ENCODE assay signal across 11 cellular contexts in genomic region chr5:97094579-97095317, GRCh38. TPM values are rescaled to one million over a fixed set of nuclear protein-coding genes. Genes with fewer than 3 reads are reported as not detected.
DNase-seq lines count a peak whose midpoint lies in the region; ATAC-seq, FAIRE-seq and TF ChIP-seq lines count a peak whose summit lies in the region.
"Had no signal": no experiment of that assay in that cellular context is flagged by ENCODE, and none has a peak within 500 bp of the region (broad histone marks: within the 10 kb centered on the region; RNA-seq: fewer than 3 reads in every experiment).

No MANE protein-coding gene starts in this region.

- H3K4me3 ChIP-seq in Loucy (ENCODE audit: low read length, poor library complexity, severe bottlenecking) = no peak overlapping the region
- H3K4me3 ChIP-seq in A673 (ENCODE audit: low read depth, low read length, poor library complexity, severe bottlenecking) = no peak overlapping the region
- H3K4me3 ChIP-seq: ovary had no signal

- no peaks in the 10 kb centered on the region for H3F3A ChIP-seq in Loucy (ENCODE audit: low read depth)

- FAIRE-seq in HTR-8/SVneo (lab: Jason Lieb, UNC) = no peak

- no peaks in the 10 kb centered on the region for H3K36me3 ChIP-seq in Loucy (ENCODE audit: insufficient read depth, low read length)
- no peaks in the 10 kb centered on the region for H3K36me3 ChIP-seq in A673 (ENCODE audit: insufficient read depth, low read length, poor library complexity, severe bottlenecking)
- H3K36me3 ChIP-seq: ovary had no signal

- H3K4me1 ChIP-seq in Loucy (ENCODE audit: insufficient read depth, low read length, poor library complexity, severe bottlenecking) = peaks cover 9% of the 10 kb centered on the region
- H3K4me1 ChIP-seq in A673 (ENCODE audit: insufficient read depth, low read length, poor library complexity, severe bottlenecking) = peaks cover 7% of the 10 kb centered on the region

- H3K27me3 ChIP-seq in Loucy (ENCODE audit: insufficient read depth, low read length, poor library complexity, severe bottlenecking) = no peaks in the 10 kb centered on the region
- no peaks in the 10 kb centered on the region for H3K27me3 ChIP-seq in A673 (replicated peaks; ENCODE audit: insufficient read depth, low read depth, low read length, poor library complexity)
- H3K27me3 ChIP-seq: ovary had no signal

- no peaks in the 10 kb centered on the region for H3K79me2 ChIP-seq in Loucy (ENCODE audit: insufficient read depth, low read length)

- POLR2A ChIA-PET in activated CD4-positive, alpha-beta T cell treated with anti-CD3 and anti-CD28 coated beads, Interleukin-2, amount 10 ng/mL, durations not matched to agents 7 days and 5 days (lab: Charles Lee) = interaction anchor here (0.6 kb wide), 1 partner anchor 15 kb away, joined by 3 read pairs; no protein-coding TSS in a partner anchor
- POLR2A ChIA-PET in A673 (lab: Charles Lee; ENCODE audit: low non-redundant PET) = no interaction called here

- peak; percentile 61 for DNase-seq in activated CD4-positive, alpha-beta T cell treated with anti-CD3 and anti-CD28 coated beads, Interleukin-2, amount 10 ng/mL, durations not matched to agents 7 days and 5 days
- DNase-seq in activated CD4-positive, alpha-beta T cell treated with anti-CD3 and anti-CD28 coated beads for 4 hours = no peak
- peak; percentile 34 for DNase-seq in stimulated activated CD8-positive, alpha-beta memory T cell treated with anti-CD3 and anti-CD28 coated beads, Interleukin-4, amount 100 ng/mL, for 48 hours
- DNase-seq in HTR-8/SVneo (ENCODE audit: insufficient read length, low spot score) (no peak), D341Med (ENCODE audit: low spot score) (no peak), A673 (ENCODE audit: low spot score) (no peak)
- DNase-seq: ACHN, amygdala, ovary had no signal

- H3K36me3 Mint-ChIP-seq in activated CD4-positive, alpha-beta T cell treated with anti-CD3 and anti-CD28 coated beads, Interleukin-2, amount 10 ng/mL, durations not matched to agents 7 days and 5 days (ENCODE audit: low read depth) = peaks cover 4% of the 10 kb centered on the region

- H3K27me3 Mint-ChIP-seq in activated CD4-positive, alpha-beta T cell treated with anti-CD3 and anti-CD28 coated beads, Interleukin-2, amount 10 ng/mL, durations not matched to agents 7 days and 5 days = peaks cover 28% of the 10 kb centered on the region

- peak; percentile 98 for ATAC-seq in HG02623 (IDR thresholded peaks at IDR 0.05; ENCODE audit: unreplicated experiment)

- no peaks in the 10 kb centered on the region for H4K20me1 ChIP-seq in Loucy (ENCODE audit: insufficient read depth, low read length, poor library complexity, severe bottlenecking)

- H3K4me2 ChIP-seq in Loucy (ENCODE audit: low read depth, low read length, poor library complexity, severe bottlenecking) = peak overlapping the region; percentile 2

- H3K9me3 ChIP-seq in Loucy (ENCODE audit: insufficient read depth, low read depth, low read length) (no peaks in the 10 kb centered on the region), A673 (ENCODE audit: low read depth, low read length, poor library complexity, severe bottlenecking) (no peaks in the 10 kb centered on the region)
- H3K9me3 ChIP-seq: ovary had no signal

- intact Hi-C loops in A673 (cut with micrococcal nuclease; ENCODE audit: unreplicated experiment) = no loop called here

- H3K9me2 ChIP-seq in Loucy (replicated peaks; ENCODE audit: low read depth, low read length) = no peaks in the 10 kb centered on the region

- H3K9ac ChIP-seq in Loucy (ENCODE audit: low read depth, low read length, poor library complexity, severe bottlenecking) = no peak overlapping the region

- peaks cover 24% of the 10 kb centered on the region for H3K4me1 Mint-ChIP-seq in activated CD4-positive, alpha-beta T cell treated with anti-CD3 and anti-CD28 coated beads, Interleukin-2, amount 10 ng/mL, durations not matched to agents 7 days and 5 days

- no peak for TF ChIP-seq CTCF in Loucy (conservative IDR thresholded peaks at IDR 0.05; ENCODE audit: low read length)
- no peak for TF ChIP-seq CTCF in A673 (conservative IDR thresholded peaks at IDR 0.05; ENCODE audit: low read depth, low read length)

- H3K9me3 Mint-ChIP-seq in activated CD4-positive, alpha-beta T cell treated with anti-CD3 and anti-CD28 coated beads, Interleukin-2, amount 10 ng/mL, durations not matched to agents 7 days and 5 days = peaks cover 2% of the 10 kb centered on the region

- H2AFZ ChIP-seq in Loucy (ENCODE audit: low read length) = peak overlapping the region; percentile 2

- peak overlapping the region; percentile 75 for H3K27ac Mint-ChIP-seq in activated CD4-positive, alpha-beta T cell treated with anti-CD3 and anti-CD28 coated beads, Interleukin-2, amount 10 ng/mL, durations not matched to agents 7 days and 5 days

- BruUV-seq in A673 (replicated peaks; lab: Mats Ljungman, UMichigan) = no TSS peak

- H3K4me3 Mint-ChIP-seq in activated CD4-positive, alpha-beta T cell treated with anti-CD3 and anti-CD28 coated beads, Interleukin-2, amount 10 ng/mL, durations not matched to agents 7 days and 5 days = no peak overlapping the region

- no peak overlapping the region for H3K27ac ChIP-seq in A673 (ENCODE audit: low read depth, low read length, poor library complexity, severe bottlenecking)
- H3K27ac ChIP-seq: ovary had no signal

- CTCF ChIA-PET in activated CD4-positive, alpha-beta T cell treated with anti-CD3 and anti-CD28 coated beads, Interleukin-2, amount 10 ng/mL, durations not matched to agents 7 days and 5 days (lab: Charles Lee) = interaction anchor here (0.6 to 1.3 kb wide), 3 partner anchors 13 to 133 kb away, joined by 3 to 4 read pairs (median 3); no protein-coding TSS in a partner anchor
- CTCF ChIA-PET in A673 (lab: Charles Lee) = no interaction called here

RNA-seq across cellular contexts. Expression of gene LIX1, which starts 47.7 kb away (rescaled TPM):
- total RNA-seq in activated CD4-positive, alpha-beta T cell treated with anti-CD3 and anti-CD28 coated beads, Interleukin-2, amount 10 ng/mL, durations not matched to agents 7 days and 5 days = not detected
- total RNA-seq in A673 (2021) = not detected in 2 replicates

Comparison
In these comparisons a context has a peak if more than half of its experiments do, and no peak if none do; other contexts are left out.
1. DNase-seq: peak in activated CD4-positive, alpha-beta T cell treated with anti-CD3 and anti-CD28 coated beads, Interleukin-2, amount 10 ng/mL, durations not matched to agents 7 days and 5 days (single experiment) and stimulated activated CD8-positive, alpha-beta memory T cell treated with anti-CD3 and anti-CD28 coated beads, Interleukin-4, amount 100 ng/mL, for 48 hours (single experiment); none in activated CD4-positive, alpha-beta T cell treated with anti-CD3 and anti-CD28 coated beads for 4 hours (0 of 2), HTR-8/SVneo (single experiment), D341Med (single experiment) and A673 (single experiment).